20 cellular contexts compared by ENCODE assay signal in the genomic region with DNA sequence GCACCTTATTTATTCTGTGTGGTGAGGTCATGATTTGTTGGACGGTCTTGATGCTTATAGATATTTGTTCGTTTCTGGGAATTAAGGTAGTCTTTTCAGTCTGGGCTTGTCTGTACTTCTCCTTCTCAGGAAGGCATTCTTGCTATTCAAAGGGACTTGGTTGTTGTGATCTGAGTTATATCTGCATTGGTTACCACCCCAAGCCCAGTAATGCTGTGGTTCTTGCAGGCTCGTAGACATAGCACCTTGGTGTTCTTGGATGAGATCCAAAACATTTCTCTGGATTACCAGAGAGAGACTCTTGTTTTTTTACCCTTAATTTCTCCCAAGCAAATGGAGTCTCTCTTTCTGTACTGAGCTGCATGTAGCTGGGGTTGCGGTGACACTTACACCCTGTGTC.
"Had no signal": no experiment of that assay in that cellular context is flagged by ENCODE, and none has a peak within 500 bp of the region (broad histone marks: within the 10 kb centered on the region; RNA-seq: fewer than 3 reads in every experiment).

No MANE protein-coding gene starts in this region.

- H3K27ac ChIP-seq: dorsolateral prefrontal cortex, gastrocnemius medialis, neural progenitor cell had no signal

- H3K36me3 ChIP-seq: gastrocnemius medialis, neural progenitor cell had no signal

- H3K4me1 Mint-ChIP-seq: memory B cell, neural progenitor cell, T-cell, WTC11 had no signal

- H3K4me3 Mint-ChIP-seq: activated CD4-positive, alpha-beta memory T cell treated with anti-CD3 and anti-CD28 coated beads, Interleukin-2, amount 10 ng/mL, durations not matched to agents 7 days and 5 days; activated naive CD4-positive, alpha-beta T cell treated with anti-CD3 and anti-CD28 coated beads for 36 hours; activated T-cell treated with anti-CD3 and anti-CD28 coated beads, Interleukin-2, amount 50 U/mL, for 4 hours; memory B cell; naive thymus-derived CD4-positive, alpha-beta T cell; neural progenitor cell; T-cell; WTC11 had no signal

- H3K27me3 ChIP-seq: dorsolateral prefrontal cortex, gastrocnemius medialis, neural progenitor cell had no signal

- H3K4me3 ChIP-seq: dorsolateral prefrontal cortex, gastrocnemius medialis, neural progenitor cell had no signal

- ATAC-seq: activated T-cell treated with anti-CD3 and anti-CD28 coated beads, Interleukin-2, amount 50 U/mL, for 4 hours; gastrocnemius medialis; naive thymus-derived CD4-positive, alpha-beta T cell; T-cell; WTC11 had no signal

- H3K4me1 ChIP-seq: gastrocnemius medialis, neural progenitor cell had no signal

- H3K27me3 Mint-ChIP-seq: activated CD4-positive, alpha-beta memory T cell treated with anti-CD3 and anti-CD28 coated beads, Interleukin-2, amount 10 ng/mL, durations not matched to agents 7 days and 5 days; memory B cell; naive thymus-derived CD4-positive, alpha-beta T cell; progenitor cell of endocrine pancreas; T-cell had no signal

- DNase-seq: activated CD4-positive, alpha-beta memory T cell treated with anti-CD3 and anti-CD28 coated beads, Interleukin-2, amount 10 ng/mL, durations not matched to agents 7 days and 5 days; activated CD4-positive, alpha-beta T cell treated with anti-CD3 and anti-CD28 coated beads for 4 hours; activated naive CD4-positive, alpha-beta T cell treated with anti-CD3 and anti-CD28 coated beads for 36 hours; activated T-cell treated with anti-CD3 and anti-CD28 coated beads, Interleukin-2, amount 50 U/mL, for 4 hours; aorta; dorsolateral prefrontal cortex; erythroblast; gastrocnemius medialis; head of caudate nucleus; left ventricle myocardium superior; naive thymus-derived CD4-positive, alpha-beta T cell; stimulated activated CD4-positive, alpha-beta T cell treated with anti-CD3 and anti-CD28 coated beads, Interleukin-12 subunit alpha, Interleukin-12 subunit beta, amount 100 ng/mL, for 4 hours; stimulated activated CD4-positive, alpha-beta T cell treated with anti-CD3 and anti-CD28 coated beads, Interleukin-1b, Interleukin-23, amount 100 ng/mL, for 48 hours; stimulated activated CD8-positive, alpha-beta memory T cell treated with anti-CD3 and anti-CD28 coated beads, Interleukin-4, amount 100 ng/mL, for 48 hours; stimulated activated naive CD4-positive, alpha-beta T cell; T-cell had no signal

- H3K36me3 Mint-ChIP-seq: neural progenitor cell had no signal

- H3K9ac ChIP-seq: neural progenitor cell had no signal

- H3K27ac Mint-ChIP-seq: activated CD4-positive, alpha-beta memory T cell treated with anti-CD3 and anti-CD28 coated beads, Interleukin-2, amount 10 ng/mL, durations not matched to agents 7 days and 5 days; activated naive CD4-positive, alpha-beta T cell treated with anti-CD3 and anti-CD28 coated beads for 36 hours; memory B cell; naive thymus-derived CD4-positive, alpha-beta T cell; neural progenitor cell; progenitor cell of endocrine pancreas; T-cell; WTC11 had no signal

- H3K9me3 ChIP-seq: gastrocnemius medialis had no signal
